26 cellular contexts compared by ENCODE assay signal in genomic region chr18:70039186-70039585, GRCh38.
"Had no signal": no experiment of that assay in that cellular context is flagged by ENCODE, and none has a peak within 500 bp of the region (broad histone marks: within the 10 kb centered on the region; RNA-seq: fewer than 3 reads in every experiment).

No MANE protein-coding gene starts in this region.

- ATAC-seq: heart right ventricle; naive thymus-derived CD8-positive, alpha-beta T cell; right lobe of liver; stimulated activated memory B cell treated with anti-CD40 and anti-IgM and Interleukin-4, amounts not matched to agents 10 μg/mL and 1 μg/mL and 100 μg/mL, for 72 hours; stimulated activated naive CD8-positive, alpha-beta T cell treated with anti-CD3 and anti-CD28 coated beads, Interleukin-15, amount 100 ng/mL, for 72 hours had no signal

- H3K4me3 ChIP-seq: heart right ventricle, hepatocyte, left ventricle myocardium inferior, lung, ovary, right atrium auricular region, right lobe of liver, skin epidermis, spleen, tibial nerve, uterus had no signal

- DNase-seq: heart right ventricle; islet precursor cell; left ventricle myocardium inferior; naive thymus-derived CD8-positive, alpha-beta T cell; nucleus accumbens; ovary; right lobe of liver; spleen; stimulated activated CD4-positive, alpha-beta T cell treated with anti-CD3 and anti-CD28 coated beads, Interleukin-2, amount 100 ng/mL, for 48 hours; stimulated activated CD4-positive, alpha-beta T cell treated with anti-CD3 and anti-CD28 coated beads, Interleukin-4, amount 100 ng/mL, for 4 hours; stimulated activated CD8-positive, alpha-beta memory T cell treated with anti-CD3 and anti-CD28 coated beads, Interleukin-4, amount 100 ng/mL, for 48 hours; stimulated activated naive CD4-positive, alpha-beta T cell treated with Interleukin-2 at 50 U/mL for 16 hours; stimulated activated naive CD8-positive, alpha-beta T cell treated with anti-CD3 and anti-CD28 coated beads, Interleukin-15, amount 100 ng/mL, for 72 hours; substantia nigra; uterus had no signal

- H3K27ac Mint-ChIP-seq: memory B cell; naive thymus-derived CD8-positive, alpha-beta T cell; nephron; progenitor cell of endocrine pancreas; stimulated activated memory B cell treated with anti-CD40 and anti-IgM and Interleukin-4, amounts not matched to agents 10 μg/mL and 1 μg/mL and 100 μg/mL, for 72 hours; stimulated activated naive CD8-positive, alpha-beta T cell treated with anti-CD3 and anti-CD28 coated beads, Interleukin-15, amount 100 ng/mL, for 72 hours; type B pancreatic cell had no signal

- H3K4me3 Mint-ChIP-seq: memory B cell; naive thymus-derived CD8-positive, alpha-beta T cell; nephron; neural crest cell; stimulated activated memory B cell treated with anti-CD40 and anti-IgM and Interleukin-4, amounts not matched to agents 10 μg/mL and 1 μg/mL and 100 μg/mL, for 72 hours; stimulated activated naive CD8-positive, alpha-beta T cell treated with anti-CD3 and anti-CD28 coated beads, Interleukin-15, amount 100 ng/mL, for 72 hours; type B pancreatic cell had no signal

- H3K36me3 ChIP-seq: ovary, right atrium auricular region, right lobe of liver, uterus had no signal

- H3K4me2 ChIP-seq: hepatocyte had no signal

- H3K27me3 Mint-ChIP-seq: memory B cell; naive thymus-derived CD8-positive, alpha-beta T cell; progenitor cell of endocrine pancreas; stimulated activated memory B cell treated with anti-CD40 and anti-IgM and Interleukin-4, amounts not matched to agents 10 μg/mL and 1 μg/mL and 100 μg/mL, for 72 hours; stimulated activated naive CD8-positive, alpha-beta T cell treated with anti-CD3 and anti-CD28 coated beads, Interleukin-15, amount 100 ng/mL, for 72 hours; type B pancreatic cell had no signal

- H3K79me2 ChIP-seq: hepatocyte had no signal

- H3K9me3 Mint-ChIP-seq: memory B cell; nephron; stimulated activated memory B cell treated with anti-CD40 and anti-IgM and Interleukin-4, amounts not matched to agents 10 μg/mL and 1 μg/mL and 100 μg/mL, for 72 hours; type B pancreatic cell had no signal

- H3K9me3 ChIP-seq: left ventricle myocardium inferior, ovary, right atrium auricular region, right lobe of liver, tibial nerve, uterus had no signal

- H2AFZ ChIP-seq: hepatocyte had no signal

- H3K27me3 ChIP-seq: heart right ventricle, hepatocyte, ovary, right atrium auricular region, right lobe of liver, spleen, tibial nerve, uterus had no signal

- H3K27ac ChIP-seq: heart right ventricle, hepatocyte, left ventricle myocardium inferior, ovary, right atrium auricular region, right lobe of liver, skin epidermis, spleen, tibial nerve, uterus had no signal

- H3K4me1 ChIP-seq: heart right ventricle, right atrium auricular region, right lobe of liver, spleen, tibial nerve, uterus had no signal

- H3K4me1 Mint-ChIP-seq: nephron; neural crest cell; stimulated activated naive CD8-positive, alpha-beta T cell treated with anti-CD3 and anti-CD28 coated beads, Interleukin-15, amount 100 ng/mL, for 72 hours had no signal
